ENCODE assay signal across 1 cellular context in the genomic region with DNA sequence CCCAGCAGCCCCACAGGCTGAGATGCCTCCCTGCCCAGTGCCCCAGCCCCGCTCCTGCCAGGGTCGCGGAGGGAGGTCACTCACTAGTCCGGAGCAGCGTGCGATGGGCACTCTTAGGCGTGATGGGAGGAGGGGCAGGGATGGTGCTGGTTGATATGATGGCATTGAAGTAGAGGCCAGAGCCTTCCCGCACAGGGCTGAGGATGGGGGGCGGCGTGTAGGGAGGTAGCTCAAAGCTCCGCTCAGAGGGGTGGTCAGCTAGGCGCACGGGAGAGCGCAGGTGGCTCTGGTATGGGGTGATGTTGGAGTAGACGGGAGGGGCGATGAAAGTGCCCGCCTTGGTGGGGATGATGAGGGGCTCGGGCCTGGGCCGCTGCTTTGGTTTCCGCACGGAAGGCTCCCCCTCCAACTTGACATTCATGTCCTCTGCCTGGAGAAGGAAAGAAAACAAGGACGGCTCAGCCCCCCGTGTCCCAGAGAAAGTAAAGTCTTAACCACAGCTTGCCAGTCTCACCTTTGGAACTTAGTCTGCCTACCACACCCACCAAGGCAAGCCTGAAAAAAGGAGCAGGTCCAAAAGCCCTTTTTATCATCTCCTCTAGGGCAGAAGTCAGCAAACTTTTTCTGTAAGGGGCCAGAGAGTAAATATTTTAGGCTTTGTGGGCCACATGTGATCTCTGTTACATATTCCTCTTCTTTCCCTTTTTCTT.
TF ChIP-seq lines count a peak whose summit lies in the region.

No MANE protein-coding gene starts in this region.

TF ChIP-seq in WTC11, 78 proteins besides CTCF, POLR2A, EP300 and RAD21 (continued from another document):
- TF ChIP-seq, protein P1, sequence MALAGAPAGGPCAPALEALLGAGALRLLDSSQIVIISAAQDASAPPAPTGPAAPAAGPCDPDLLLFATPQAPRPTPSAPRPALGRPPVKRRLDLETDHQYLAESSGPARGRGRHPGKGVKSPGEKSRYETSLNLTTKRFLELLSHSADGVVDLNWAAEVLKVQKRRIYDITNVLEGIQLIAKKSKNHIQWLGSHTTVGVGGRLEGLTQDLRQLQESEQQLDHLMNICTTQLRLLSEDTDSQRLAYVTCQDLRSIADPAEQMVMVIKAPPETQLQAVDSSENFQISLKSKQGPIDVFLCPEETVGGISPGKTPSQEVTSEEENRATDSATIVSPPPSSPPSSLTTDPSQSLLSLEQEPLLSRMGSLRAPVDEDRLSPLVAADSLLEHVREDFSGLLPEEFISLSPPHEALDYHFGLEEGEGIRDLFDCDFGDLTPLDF (CRISPR knock-in tag; IDR thresholded peaks at IDR 0.05) = no peak
- TF ChIP-seq ATF1 (CRISPR knock-in tag; IDR thresholded peaks at IDR 0.05) = no peak
- TF ChIP-seq, protein P2, sequence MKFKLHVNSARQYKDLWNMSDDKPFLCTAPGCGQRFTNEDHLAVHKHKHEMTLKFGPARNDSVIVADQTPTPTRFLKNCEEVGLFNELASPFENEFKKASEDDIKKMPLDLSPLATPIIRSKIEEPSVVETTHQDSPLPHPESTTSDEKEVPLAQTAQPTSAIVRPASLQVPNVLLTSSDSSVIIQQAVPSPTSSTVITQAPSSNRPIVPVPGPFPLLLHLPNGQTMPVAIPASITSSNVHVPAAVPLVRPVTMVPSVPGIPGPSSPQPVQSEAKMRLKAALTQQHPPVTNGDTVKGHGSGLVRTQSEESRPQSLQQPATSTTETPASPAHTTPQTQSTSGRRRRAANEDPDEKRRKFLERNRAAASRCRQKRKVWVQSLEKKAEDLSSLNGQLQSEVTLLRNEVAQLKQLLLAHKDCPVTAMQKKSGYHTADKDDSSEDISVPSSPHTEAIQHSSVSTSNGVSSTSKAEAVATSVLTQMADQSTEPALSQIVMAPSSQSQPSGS (CRISPR knock-in tag; IDR thresholded peaks at IDR 0.05; ENCODE audit: borderline replicate concordance, low read depth) = no peak
- TF ChIP-seq SP1 (CRISPR knock-in tag; conservative IDR thresholded peaks at IDR 0.05) = no peak
TF ChIP-seq in WTC11: peak in this region for 0.
